26 cellular contexts compared by ENCODE assay signal in genomic region chr11:72397333-72397732, GRCh38.
"Had no signal": no experiment of that assay in that cellular context is flagged by ENCODE, and none has a peak within 500 bp of the region (broad histone marks: within the 10 kb centered on the region; RNA-seq: fewer than 3 reads in every experiment).

No MANE protein-coding gene starts in this region.

- H3K27ac ChIP-seq: stomach, suprapubic skin, testis, thoracic aorta, tibial artery, tibial nerve, transverse colon, upper lobe of left lung, upper lobe of right lung, uterus, vagina had no signal

- H3K4me1 ChIP-seq: testis, tibial nerve, transverse colon, upper lobe of left lung, upper lobe of right lung, uterus, vagina had no signal

- ATAC-seq: stimulated activated effector memory CD8-positive, alpha-beta T cell treated with anti-CD3 and anti-CD28 coated beads, Interleukin-12 subunit alpha, Interleukin-12 subunit beta, amount 100 ng/mL, for 72 hours; stimulated activated memory B cell treated with anti-CD40 and anti-IgM and Interleukin-4, amounts not matched to agents 10 μg/mL and 1 μg/mL and 100 μg/mL, for 72 hours; stimulated activated naive B cell treated with anti-CD40 and anti-IgM and Interleukin-4, amounts not matched to agents 10 μg/mL and 1 μg/mL and 100 μg/mL, for 72 hours; stimulated activated naive CD8-positive, alpha-beta T cell treated with anti-CD3 and anti-CD28 coated beads, Interleukin-15, amount 100 ng/mL, for 72 hours; stimulated activated naive CD8-positive, alpha-beta T cell treated with anti-CD3 and anti-CD28 coated beads, Interleukin-15, Interleukin-2, amounts not matched to agents 100 U/mL and 50 U/mL, for 24 hours had no signal

- H3K27me3 ChIP-seq: stomach, suprapubic skin, testis, tibial artery, tibial nerve, transverse colon, upper lobe of left lung, upper lobe of right lung, uterus, vagina had no signal

- DNase-seq: stimulated activated CD4-positive, alpha-beta T cell treated with anti-CD3 and anti-CD28 coated beads, Interleukin-2, amount 100 ng/mL, for 48 hours; stimulated activated CD4-positive, alpha-beta T cell treated with anti-CD3 and anti-CD28 coated beads, Interleukin-4, amount 100 ng/mL, for 1 hour; stimulated activated CD4-positive, alpha-beta T cell treated with anti-CD3 and anti-CD28 coated beads, Interleukin-4, amount 100 ng/mL, for 24 hours; stimulated activated CD4-positive, alpha-beta T cell treated with anti-CD3 and anti-CD28 coated beads, Interleukin-4, amount 100 ng/mL, for 4 hours; stimulated activated CD8-positive, alpha-beta memory T cell treated with anti-CD3 and anti-CD28 coated beads, Interleukin-4, amount 100 ng/mL, for 48 hours; stimulated activated naive B cell treated with anti-CD40 and anti-IgM and Interleukin-4, amounts not matched to agents 10 μg/mL and 1 μg/mL and 100 μg/mL, for 72 hours; stimulated activated naive CD4-positive, alpha-beta T cell; stimulated activated naive CD4-positive, alpha-beta T cell treated with Interleukin-2 at 50 U/mL for 16 hours; stimulated activated naive CD8-positive, alpha-beta T cell treated with anti-CD3 and anti-CD28 coated beads, Interleukin-15, amount 100 ng/mL, for 72 hours; stimulated activated naive CD8-positive, alpha-beta T cell treated with anti-CD3 and anti-CD28 coated beads, Interleukin-15, Interleukin-2, amounts not matched to agents 100 U/mL and 50 U/mL, for 24 hours; stomach; substantia nigra; testis; tibial artery; transverse colon; trophoblast cell; upper lobe of left lung; upper lobe of right lung; uterus had no signal

- H3K36me3 ChIP-seq: transverse colon, uterus, vagina had no signal

- H3K9me3 ChIP-seq: stomach, suprapubic skin, testis, thoracic aorta, tibial artery, tibial nerve, transverse colon, upper lobe of left lung, upper lobe of right lung, uterus, vagina had no signal

- FAIRE-seq: urothelium cell line had no signal

- H3K4me3 ChIP-seq: stomach, suprapubic skin, testis, thoracic aorta, tibial artery, tibial nerve, transverse colon, upper lobe of left lung, upper lobe of right lung, uterus, vagina had no signal
